1 cellular context compared by ENCODE assay signal in the genomic region with DNA sequence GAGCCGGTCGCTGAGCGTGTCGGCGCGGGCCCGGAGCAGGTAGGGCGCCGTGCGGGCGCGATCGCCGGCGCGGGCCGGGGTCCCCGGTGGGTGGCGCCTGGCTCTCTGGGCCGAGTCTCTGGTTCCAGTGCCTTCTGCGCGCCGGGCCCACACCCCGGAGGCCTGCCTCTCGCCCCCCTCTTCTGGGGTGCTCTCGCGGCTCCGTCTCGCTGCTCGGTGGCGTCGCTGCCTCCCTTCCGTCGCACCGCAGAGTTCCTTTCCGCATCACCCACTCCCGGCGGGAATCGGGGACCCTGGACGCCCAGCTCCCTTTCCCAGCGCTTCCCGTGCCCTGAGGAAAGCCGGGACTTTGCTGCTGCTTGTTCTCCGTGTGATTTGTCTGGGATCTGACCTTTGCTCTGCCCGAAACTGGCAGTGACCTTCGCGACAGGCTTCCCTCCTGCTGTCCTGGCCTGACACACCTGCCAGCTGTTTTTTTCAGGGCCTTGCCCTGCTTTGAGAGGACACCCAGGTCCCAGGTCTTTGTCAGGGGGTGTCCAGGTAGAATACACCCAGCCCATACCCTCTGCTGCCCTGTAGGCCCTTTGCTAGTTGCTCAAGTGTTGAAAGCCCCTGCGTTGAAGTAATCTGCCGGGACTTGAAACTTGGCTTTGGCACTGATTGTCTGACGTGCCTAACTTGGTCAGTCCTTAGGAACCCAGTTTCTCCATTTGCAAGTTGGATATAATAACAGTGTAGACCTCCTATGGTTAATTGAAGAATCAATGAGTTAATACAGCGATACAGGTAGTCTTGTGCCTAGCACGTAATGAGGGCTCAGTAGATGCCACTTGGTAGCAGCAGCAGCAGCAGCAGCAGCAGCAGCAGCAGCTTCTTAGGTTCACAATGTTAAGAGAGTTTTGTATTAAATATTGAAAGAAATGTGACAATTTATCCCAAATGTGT.
A peak's percentile ranks its signal among the peaks of the same experiment; 100 is the strongest.
TF ChIP-seq lines count a peak whose summit lies in the region.

No MANE protein-coding gene starts in this region.

TF ChIP-seq in HepG2, 621 proteins besides CTCF, POLR2A, EP300 and RAD21 (continued from another document and continues in another):
- TF ChIP-seq ZNF776 (CRISPR knock-in tag; IDR thresholded peaks at IDR 0.05) (0 out of 2 replicates have a peak, but pooled peaks have one; percentile 59), KLF6 (CRISPR knock-in tag; IDR thresholded peaks at IDR 0.05) (no peak), ZNF205 (CRISPR knock-in tag; IDR thresholded peaks at IDR 0.05) (peak; percentile 22; the same call in 1 of the 2 replicates), THRA (CRISPR knock-in tag; IDR thresholded peaks at IDR 0.05; ENCODE audit: borderline replicate concordance) (peak; percentile 80; the same call in 1 of the 2 replicates), FOXO4 (CRISPR knock-in tag; conservative IDR thresholded peaks at IDR 0.05) (no peak), ATF7-NPFF (CRISPR knock-in tag; IDR thresholded peaks at IDR 0.05; ENCODE audit: low read depth) (no peak), SIX4 (CRISPR knock-in tag; IDR thresholded peaks at IDR 0.05) (no peak), HNRNPL (IDR thresholded peaks at IDR 0.05; ENCODE audit: low read depth, low read length) (peak; percentile 56; the same call in 1 of the 2 replicates), MTA1 (CRISPR knock-in tag; IDR thresholded peaks at IDR 0.05; ENCODE audit: borderline replicate concordance) (no peak), MED8 (CRISPR knock-in tag; IDR thresholded peaks at IDR 0.05; ENCODE audit: insufficient replicate concordance) (no peak), TBX3 (IDR thresholded peaks at IDR 0.05; ENCODE audit: borderline replicate concordance) (no peak), ELF1 (CRISPR knock-in tag; IDR thresholded peaks at IDR 0.05) (peak; percentile 46; the same call in 1 of the 2 replicates), HDAC6 (IDR thresholded peaks at IDR 0.05; ENCODE audit: low read depth, low read length) (no peak), SUZ12 (IDR thresholded peaks at IDR 0.05; ENCODE audit: low read depth, low read length) (no peak), ZNF292 (CRISPR knock-in tag; IDR thresholded peaks at IDR 0.05; ENCODE audit: borderline replicate concordance, low read depth) (peak; percentile 58; the same call in 1 of the 2 replicates), XBP1 (CRISPR knock-in tag; IDR thresholded peaks at IDR 0.05) (no peak), SOX13 (IDR thresholded peaks at IDR 0.05) (no peak), SOX13 (CRISPR knock-in tag; conservative IDR thresholded peaks at IDR 0.05 in 1 of 2, IDR thresholded peaks at IDR 0.05 in 1 of 2) (no peak), ZNF737 (CRISPR knock-in tag; IDR thresholded peaks at IDR 0.05; ENCODE audit: borderline replicate concordance) (no peak), KDM5A (IDR thresholded peaks at IDR 0.05; ENCODE audit: borderline replicate concordance, low read length) (no peak), CEBPG (CRISPR knock-in tag; IDR thresholded peaks at IDR 0.05) (no peak), ZNF441 (CRISPR knock-in tag; IDR thresholded peaks at IDR 0.05; ENCODE audit: borderline replicate concordance) (0 out of 2 replicates have a peak, but pooled peaks have one; percentile 20), DNMT3B (CRISPR knock-in tag; conservative IDR thresholded peaks at IDR 0.05) (no peak), GFI1 (CRISPR knock-in tag; IDR thresholded peaks at IDR 0.05; ENCODE audit: borderline replicate concordance) (no peak; the same call in 1 of the 2 replicates), ZNF253 (CRISPR knock-in tag; IDR thresholded peaks at IDR 0.05; ENCODE audit: borderline replicate concordance) (no peak; the same call in 1 of the 2 replicates), ATF7 (IDR thresholded peaks at IDR 0.05) (no peak), ATF7 (CRISPR knock-in tag; IDR thresholded peaks at IDR 0.05) (no peak), ZNF558 (CRISPR knock-in tag; IDR thresholded peaks at IDR 0.05; ENCODE audit: borderline replicate concordance) (no peak), TAF1 (CRISPR knock-in tag; IDR thresholded peaks at IDR 0.05) (peak; percentile 49), ZSCAN25 (CRISPR knock-in tag; IDR thresholded peaks at IDR 0.05) (no peak), ZKSCAN5 (CRISPR knock-in tag; IDR thresholded peaks at IDR 0.05) (no peak), NR2F1 (CRISPR knock-in tag; IDR thresholded peaks at IDR 0.05) (peak in 1 of 2 experiments; percentile 53; a peak in 1 of 4 replicates), KLF13 (CRISPR knock-in tag; IDR thresholded peaks at IDR 0.05) (no peak), MXD1 (CRISPR knock-in tag; IDR thresholded peaks at IDR 0.05) (no peak), THAP8 (CRISPR knock-in tag; IDR thresholded peaks at IDR 0.05; ENCODE audit: borderline replicate concordance) (no peak), RBM22 (optimal IDR thresholded peaks at IDR 0.05; ENCODE audit: low read length) (no peak), KLF11 (CRISPR knock-in tag; IDR thresholded peaks at IDR 0.05) (no peak), PITX1 (CRISPR knock-in tag; IDR thresholded peaks at IDR 0.05) (0 out of 2 replicates have a peak, but pooled peaks have one; percentile 38), ZNF101 (CRISPR knock-in tag; IDR thresholded peaks at IDR 0.05; ENCODE audit: borderline replicate concordance, low read depth) (0 out of 2 replicates have a peak, but pooled peaks have one; percentile 1)
- TF ChIP-seq, protein P1, sequence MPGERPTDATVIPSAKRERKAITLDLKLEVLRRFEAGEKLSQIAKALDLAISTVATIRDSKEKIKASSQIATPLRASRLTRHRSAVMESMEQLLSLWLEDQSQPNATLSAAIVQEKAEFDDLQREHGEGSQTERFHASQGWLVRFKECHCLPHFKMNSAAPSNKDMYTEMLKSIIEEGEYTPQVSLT (CRISPR knock-in tag; IDR thresholded peaks at IDR 0.05; ENCODE audit: borderline replicate concordance, low read depth), result no peak
- TF ChIP-seq, protein P2, sequence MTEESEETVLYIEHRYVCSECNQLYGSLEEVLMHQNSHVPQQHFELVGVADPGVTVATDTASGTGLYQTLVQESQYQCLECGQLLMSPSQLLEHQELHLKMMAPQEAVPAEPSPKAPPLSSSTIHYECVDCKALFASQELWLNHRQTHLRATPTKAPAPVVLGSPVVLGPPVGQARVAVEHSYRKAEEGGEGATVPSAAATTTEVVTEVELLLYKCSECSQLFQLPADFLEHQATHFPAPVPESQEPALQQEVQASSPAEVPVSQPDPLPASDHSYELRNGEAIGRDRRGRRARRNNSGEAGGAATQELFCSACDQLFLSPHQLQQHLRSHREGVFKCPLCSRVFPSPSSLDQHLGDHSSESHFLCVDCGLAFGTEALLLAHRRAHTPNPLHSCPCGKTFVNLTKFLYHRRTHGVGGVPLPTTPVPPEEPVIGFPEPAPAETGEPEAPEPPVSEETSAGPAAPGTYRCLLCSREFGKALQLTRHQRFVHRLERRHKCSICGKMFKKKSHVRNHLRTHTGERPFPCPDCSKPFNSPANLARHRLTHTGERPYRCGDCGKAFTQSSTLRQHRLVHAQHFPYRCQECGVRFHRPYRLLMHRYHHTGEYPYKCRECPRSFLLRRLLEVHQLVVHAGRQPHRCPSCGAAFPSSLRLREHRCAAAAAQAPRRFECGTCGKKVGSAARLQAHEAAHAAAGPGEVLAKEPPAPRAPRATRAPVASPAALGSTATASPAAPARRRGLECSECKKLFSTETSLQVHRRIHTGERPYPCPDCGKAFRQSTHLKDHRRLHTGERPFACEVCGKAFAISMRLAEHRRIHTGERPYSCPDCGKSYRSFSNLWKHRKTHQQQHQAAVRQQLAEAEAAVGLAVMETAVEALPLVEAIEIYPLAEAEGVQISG (CRISPR knock-in tag; IDR thresholded peaks at IDR 0.05), result no peak
- TF ChIP-seq, protein P3, sequence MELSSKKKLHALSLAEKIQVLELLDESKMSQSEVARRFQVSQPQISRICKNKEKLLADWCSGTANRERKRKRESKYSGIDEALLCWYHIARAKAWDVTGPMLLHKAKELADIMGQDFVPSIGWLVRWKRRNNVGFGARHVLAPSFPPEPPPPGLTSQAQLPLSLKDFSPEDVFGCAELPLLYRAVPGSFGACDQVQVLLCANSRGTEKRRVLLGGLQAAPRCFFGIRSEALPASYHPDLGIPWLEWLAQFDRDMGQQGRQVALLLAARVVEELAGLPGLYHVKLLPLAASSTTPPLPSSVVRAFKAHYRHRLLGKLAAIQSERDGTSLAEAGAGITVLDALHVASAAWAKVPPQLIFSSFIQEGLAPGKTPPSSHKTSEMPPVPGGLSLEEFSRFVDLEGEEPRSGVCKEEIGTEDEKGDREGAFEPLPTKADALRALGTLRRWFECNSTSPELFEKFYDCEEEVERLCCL (CRISPR knock-in tag; IDR thresholded peaks at IDR 0.05; ENCODE audit: borderline replicate concordance), result no peak
- TF ChIP-seq, protein P4, sequence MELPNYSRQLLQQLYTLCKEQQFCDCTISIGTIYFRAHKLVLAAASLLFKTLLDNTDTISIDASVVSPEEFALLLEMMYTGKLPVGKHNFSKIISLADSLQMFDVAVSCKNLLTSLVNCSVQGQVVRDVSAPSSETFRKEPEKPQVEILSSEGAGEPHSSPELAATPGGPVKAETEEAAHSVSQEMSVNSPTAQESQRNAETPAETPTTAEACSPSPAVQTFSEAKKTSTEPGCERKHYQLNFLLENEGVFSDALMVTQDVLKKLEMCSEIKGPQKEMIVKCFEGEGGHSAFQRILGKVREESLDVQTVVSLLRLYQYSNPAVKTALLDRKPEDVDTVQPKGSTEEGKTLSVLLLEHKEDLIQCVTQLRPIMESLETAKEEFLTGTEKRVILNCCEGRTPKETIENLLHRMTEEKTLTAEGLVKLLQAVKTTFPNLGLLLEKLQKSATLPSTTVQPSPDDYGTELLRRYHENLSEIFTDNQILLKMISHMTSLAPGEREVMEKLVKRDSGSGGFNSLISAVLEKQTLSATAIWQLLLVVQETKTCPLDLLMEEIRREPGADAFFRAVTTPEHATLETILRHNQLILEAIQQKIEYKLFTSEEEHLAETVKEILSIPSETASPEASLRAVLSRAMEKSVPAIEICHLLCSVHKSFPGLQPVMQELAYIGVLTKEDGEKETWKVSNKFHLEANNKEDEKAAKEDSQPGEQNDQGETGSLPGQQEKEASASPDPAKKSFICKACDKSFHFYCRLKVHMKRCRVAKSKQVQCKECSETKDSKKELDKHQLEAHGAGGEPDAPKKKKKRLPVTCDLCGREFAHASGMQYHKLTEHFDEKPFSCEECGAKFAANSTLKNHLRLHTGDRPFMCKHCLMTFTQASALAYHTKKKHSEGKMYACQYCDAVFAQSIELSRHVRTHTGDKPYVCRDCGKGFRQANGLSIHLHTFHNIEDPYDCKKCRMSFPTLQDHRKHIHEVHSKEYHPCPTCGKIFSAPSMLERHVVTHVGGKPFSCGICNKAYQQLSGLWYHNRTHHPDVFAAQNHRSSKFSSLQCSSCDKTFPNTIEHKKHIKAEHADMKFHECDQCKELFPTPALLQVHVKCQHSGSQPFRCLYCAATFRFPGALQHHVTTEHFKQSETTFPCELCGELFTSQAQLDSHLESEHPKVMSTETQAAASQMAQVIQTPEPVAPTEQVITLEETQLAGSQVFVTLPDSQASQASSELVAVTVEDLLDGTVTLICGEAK (IDR thresholded peaks at IDR 0.05), result no peak
- TF ChIP-seq, protein P4 (CRISPR knock-in tag; IDR thresholded peaks at IDR 0.05), result no peak; the same call in 1 of the 2 replicates
